ENCODE assay signal across 10 cellular contexts in the genomic region with DNA sequence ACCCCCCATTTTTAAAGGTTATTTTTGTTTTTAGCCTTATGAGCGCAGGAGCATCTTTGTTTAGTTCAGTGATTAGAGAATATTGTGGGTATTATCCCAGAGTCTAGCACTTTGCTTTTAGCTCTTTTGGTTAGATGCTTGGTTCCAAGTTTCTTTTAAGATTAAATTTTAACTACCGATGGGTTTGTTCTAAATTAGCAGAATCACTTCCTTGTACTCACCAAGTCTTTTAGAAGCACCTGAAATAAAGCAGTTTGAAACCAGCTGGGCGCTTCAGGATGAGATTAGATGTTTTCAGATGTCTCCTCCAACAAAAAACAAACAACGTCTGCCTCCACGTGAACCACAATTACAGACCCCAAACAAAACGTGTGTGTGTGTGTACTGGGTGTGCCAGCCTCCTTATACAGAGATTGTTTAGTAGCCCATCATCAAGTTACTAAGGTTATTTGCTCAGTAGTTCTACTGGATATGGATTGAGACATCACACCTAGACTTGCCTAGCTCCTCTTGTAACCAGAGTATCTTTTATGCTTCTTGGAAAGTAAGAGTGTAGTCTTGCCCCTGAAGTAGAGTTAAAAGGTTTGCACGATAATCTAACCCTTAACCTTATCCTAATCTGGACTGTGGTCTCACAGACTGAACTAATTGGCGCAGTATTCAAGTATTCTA. TPM values are rescaled to one million over a fixed set of nuclear protein-coding genes. Genes with fewer than 3 reads are reported as not detected.
DNase-seq lines count a peak whose midpoint lies in the region; ATAC-seq and TF ChIP-seq lines count a peak whose summit lies in the region.
"Had no signal": no experiment of that assay in that cellular context is flagged by ENCODE, and none has a peak within 500 bp of the region (broad histone marks: within the 10 kb centered on the region; RNA-seq: fewer than 3 reads in every experiment).

No MANE protein-coding gene starts in this region.

- no peaks in the 10 kb centered on the region for H3K9me3 Mint-ChIP-seq in HFFc6

- H3K4me3 ChIP-seq in AG04450 (ENCODE audit: low read depth, low read length) (peak overlapping the region; percentile 87), brain microvascular endothelial cell (ENCODE audit: low read depth, low read length) (peak overlapping the region; percentile 88), mucosa of stomach (ENCODE audit: low read length) (no peak overlapping the region)
- H3K4me3 ChIP-seq: SJCRH30 had no signal

- no peak overlapping the region for H3K27ac ChIP-seq in AG04450 (ENCODE audit: low read depth, low read length)
- peak overlapping the region; percentile 97 for H3K27ac ChIP-seq in brain microvascular endothelial cell
- H3K27ac ChIP-seq: SJCRH30 had no signal

- H3K27ac Mint-ChIP-seq in HFFc6, result peak overlapping the region; percentile 90

- H3K27me3 ChIP-seq in AG04450 (ENCODE audit: control insufficient read depth, insufficient read depth, low read length), result no peaks in the 10 kb centered on the region
- no peaks in the 10 kb centered on the region for H3K27me3 ChIP-seq in brain microvascular endothelial cell (replicated peaks)
- no peaks in the 10 kb centered on the region for H3K27me3 ChIP-seq in mucosa of stomach (ENCODE audit: control insufficient read depth, insufficient read depth, low read length)
- H3K27me3 ChIP-seq: SJCRH30 had no signal

- TF ChIP-seq CTCF in AG04450 (IDR thresholded peaks at IDR 0.05; ENCODE audit: low read depth, low read length) (no peak), HFFc6 (IDR thresholded peaks at IDR 0.05) (no peak), brain microvascular endothelial cell (IDR thresholded peaks at IDR 0.05; ENCODE audit: low read depth, low read length, missing control alignments) (no peak)

- H3K9me3 ChIP-seq in AG04450 (ENCODE audit: control insufficient read depth, insufficient read depth, low read length) (no peaks in the 10 kb centered on the region; the same call in 1 of the 2 replicates), mucosa of stomach (ENCODE audit: control insufficient read depth, low read length) (no peaks in the 10 kb centered on the region)
- H3K9me3 ChIP-seq: SJCRH30 had no signal

- peaks cover 63% of the 10 kb centered on the region for H3K4me1 Mint-ChIP-seq in HFFc6 (ENCODE audit: low read depth)

- H3K4me3 Mint-ChIP-seq in HFFc6, result peak overlapping the region; percentile 97

- no peak for DNase-seq in AG04450 (ENCODE audit: low read depth, low spot score)
- DNase-seq in HFFc6, result no peak
- DNase-seq in brain microvascular endothelial cell, result no peak
- no peak for DNase-seq in LoVo (ENCODE audit: low spot score)
- DNase-seq in activated CD4-positive, alpha-beta T cell treated with anti-CD3 and anti-CD28 coated beads for 4 hours, result no peak
- no peak for DNase-seq in HuH-7.5 (ENCODE audit: low spot score)
- DNase-seq: SJCRH30; stimulated activated CD4-positive, alpha-beta T cell treated with anti-CD3 and anti-CD28 coated beads, Interleukin-4, amount 100 ng/mL, for 4 hours had no signal

- no peak for ATAC-seq in HG03565 (IDR thresholded peaks at IDR 0.05; ENCODE audit: unreplicated experiment)

- POLR2A ChIA-PET in AG04450 (lab: Yijun Ruan, JAX), result interaction anchor here (1.2 to 2.5 kb wide), 3 partner anchors 8 to 35 kb away, joined by 3 to 7 read pairs (median 3); no protein-coding TSS in a partner anchor

- in situ Hi-C loops in brain microvascular endothelial cell (cut with HindIII; ENCODE audit: low pct_ligation_motif_present, low sequenced_read_pairs), result no loop called here

- CTCF ChIA-PET in AG04450 (lab: Charles Lee), result interaction anchor here (0.9 to 2.7 kb wide), 3 partner anchors 10 to 83 kb away, joined by 4 to 19 read pairs (median 6); no protein-coding TSS in a partner anchor

- H3K9ac ChIP-seq in mucosa of stomach (ENCODE audit: low read length), result peak overlapping the region; percentile 27

- H3K27me3 Mint-ChIP-seq in HFFc6 (ENCODE audit: insufficient read depth), result no peaks in the 10 kb centered on the region; the same call in 1 of the 2 replicates

- H3K36me3 ChIP-seq in brain microvascular endothelial cell (replicated peaks), result peaks cover 17% of the 10 kb centered on the region
- H3K36me3 ChIP-seq in mucosa of stomach (ENCODE audit: control insufficient read depth, insufficient read depth, low read length), result no peaks in the 10 kb centered on the region
- H3K36me3 ChIP-seq: SJCRH30 had no signal

- H3K36me3 Mint-ChIP-seq in HFFc6 (ENCODE audit: low read depth), result peaks cover 31% of the 10 kb centered on the region

- H3K4me1 ChIP-seq in mucosa of stomach (ENCODE audit: control insufficient read depth, insufficient read depth, low read length), result peaks cover 10% of the 10 kb centered on the region

RNA-seq across cellular contexts. Expression of a gene that starts 2.2 kb away (rescaled TPM):
- 318 and 414 TPM in 2 replicates for polyA plus RNA-seq in AG04450 (2011; rRNA removed)
- polyA minus RNA-seq in AG04450 (2011; rRNA and poly(A)+ RNA removed), result 27.3 and 48.9 TPM in 2 replicates
- total RNA-seq in HFFc6 (2021; fragmentation: NEBNext Ultra II Directional; extraction: Animal tissue kit (Norgen Biotek cat#: 25700)), result 100 to 1,000 TPM; 497 to 624 (median 521) TPM

RNA-seq across cellular contexts. Expression of a gene that starts 40.9 kb away (rescaled TPM):
- 2.3 and 2.9 TPM in 2 replicates for polyA plus RNA-seq in AG04450 (2011; rRNA removed)
- 1.5 and 1.8 TPM in 2 replicates for polyA minus RNA-seq in AG04450 (2011; rRNA and poly(A)+ RNA removed)
- 1 to 10 TPM; 1.2 to 2.5 (median 1.8) TPM for total RNA-seq in HFFc6 (2021; fragmentation: NEBNext Ultra II Directional; extraction: Animal tissue kit (Norgen Biotek cat#: 25700))
- total RNA-seq: SJCRH30 had no signal
